Comparison of ENCODE assay signal across 15 cellular contexts in genomic region chr6:47197672-47198640, GRCh38.
A peak's percentile ranks its signal among the peaks of the same experiment; 100 is the strongest.
DNase-seq lines count a peak whose midpoint lies in the region; ATAC-seq and TF ChIP-seq lines count a peak whose summit lies in the region.
"Had no signal": no experiment of that assay in that cellular context is flagged by ENCODE, and none has a peak within 500 bp of the region (broad histone marks: within the 10 kb centered on the region; RNA-seq: fewer than 3 reads in every experiment).

No MANE protein-coding gene starts in this region.

- H2BK5ac ChIP-seq in trophoblast cell (ENCODE audit: low read depth, low read length, poor library complexity) = peak overlapping the region; percentile 14

- H2AK5ac ChIP-seq in trophoblast cell (ENCODE audit: low read length) = peak overlapping the region; percentile 12

- H3K27ac ChIP-seq in duodenal mucosa (ENCODE audit: low read depth, low read length) (no peak overlapping the region), trophoblast cell (ENCODE audit: low read depth, low read length) (no peak overlapping the region)
- H3K27ac ChIP-seq: KMS-11, neutrophil, thyroid gland had no signal

- H3K14ac ChIP-seq in trophoblast cell (ENCODE audit: low read length) = peak overlapping the region; percentile 7

- H2AFZ ChIP-seq in trophoblast cell (ENCODE audit: insufficient read depth, low read length, poor library complexity) = no peak overlapping the region

- H3K4me2 ChIP-seq in trophoblast cell (ENCODE audit: low read length) = no peak overlapping the region
- H3K4me2 ChIP-seq: KMS-11 had no signal

- no peaks in the 10 kb centered on the region for H3K27me3 ChIP-seq in duodenal mucosa (ENCODE audit: control insufficient read depth in 1 of 2, insufficient read depth in 2 of 2, low read length in 2 of 2)
- no peaks in the 10 kb centered on the region for H3K27me3 ChIP-seq in trophoblast cell (ENCODE audit: insufficient read depth, low read length)
- H3K27me3 ChIP-seq: neutrophil, thyroid gland had no signal

- peak overlapping the region; percentile 74 for H2BK120ac ChIP-seq in trophoblast cell (ENCODE audit: insufficient read depth, low read length, poor library complexity)

- H3K9me3 Mint-ChIP-seq in activated CD8-positive, alpha-beta memory T cell treated with anti-CD3 and anti-CD28 coated beads, Interleukin-2, amount 10 ng/mL, durations not matched to agents 7 days and 5 days (ENCODE audit: low read depth) = no peaks in the 10 kb centered on the region
- peaks cover 3% of the 10 kb centered on the region for H3K9me3 Mint-ChIP-seq in progenitor cell of endocrine pancreas (ENCODE audit: low read depth)
- H3K9me3 Mint-ChIP-seq: dendritic cell treated with granulocyte-macrophage colony-stimulating factor and Interleukin-4, amounts not matched to agents 40 ng/mL and 50 ng/mL, for 4 days had no signal

- no peak overlapping the region for H3K18ac ChIP-seq in trophoblast cell (ENCODE audit: low read length)

- no peak for TF ChIP-seq CTCF in progenitor cell of endocrine pancreas (IDR thresholded peaks at IDR 0.05; ENCODE audit: unreplicated experiment)

- DNase-seq in activated CD8-positive, alpha-beta memory T cell treated with anti-CD3 and anti-CD28 coated beads, Interleukin-2, amount 10 ng/mL, durations not matched to agents 7 days and 5 days = no peak
- no peak for DNase-seq in activated CD8-positive, alpha-beta memory T cell treated with anti-CD3 and anti-CD28 coated beads, Interleukin-2, amount 50 U/mL, for 48 hours
- peak; percentile 70 for DNase-seq in Jurkat, Clone E6-1 (ENCODE audit: low read depth, low spot score)
- peak in 1 of 2 donors; percentile 27 for DNase-seq in trophoblast cell
- no peak for DNase-seq in progenitor cell of endocrine pancreas (ENCODE audit: low spot score, unreplicated experiment)
- DNase-seq in NCI-H82 treated with DMSO at 0.1 percent for 48 hours (lab: John Stamatoyannopoulos, UW; ENCODE audit: unreplicated experiment) = no peak
- DNase-seq: hypothalamus; NCI-H526; stimulated activated CD4-positive, alpha-beta T cell treated with anti-CD3 and anti-CD28 coated beads, Interleukin-4, amount 100 ng/mL, for 24 hours; thyroid gland had no signal

- no peaks in the 10 kb centered on the region for H3K36me3 ChIP-seq in duodenal mucosa (ENCODE audit: control insufficient read depth in 1 of 2, insufficient read depth in 2 of 2, low read length in 2 of 2)
- H3K36me3 ChIP-seq in trophoblast cell (ENCODE audit: control insufficient read depth in 1 of 2, insufficient read depth in 2 of 2, low read length in 2 of 2) = no peaks in the 10 kb centered on the region
- H3K36me3 ChIP-seq: neutrophil, thyroid gland had no signal

- CTCF ChIA-PET in activated CD8-positive, alpha-beta memory T cell treated with anti-CD3 and anti-CD28 coated beads, Interleukin-2, amount 10 ng/mL, durations not matched to agents 7 days and 5 days (lab: Charles Lee) = no interaction called here

- H4K91ac ChIP-seq in trophoblast cell (ENCODE audit: low read depth, low read length) = no peak overlapping the region

- H3K27me3 Mint-ChIP-seq in activated CD8-positive, alpha-beta memory T cell treated with anti-CD3 and anti-CD28 coated beads, Interleukin-2, amount 10 ng/mL, durations not matched to agents 7 days and 5 days = peaks cover 4% of the 10 kb centered on the region
- H3K27me3 Mint-ChIP-seq in progenitor cell of endocrine pancreas = peaks cover 3% of the 10 kb centered on the region

- H2BK12ac ChIP-seq in trophoblast cell (ENCODE audit: low read length) = peak overlapping the region; percentile 84

- H3K4me1 Mint-ChIP-seq in activated CD8-positive, alpha-beta memory T cell treated with anti-CD3 and anti-CD28 coated beads, Interleukin-2, amount 10 ng/mL, durations not matched to agents 7 days and 5 days = peaks cover 8% of the 10 kb centered on the region
- peaks cover 2% of the 10 kb centered on the region for H3K4me1 Mint-ChIP-seq in progenitor cell of endocrine pancreas (ENCODE audit: low read depth)

- H3K79me2 ChIP-seq in trophoblast cell (ENCODE audit: control insufficient read depth, insufficient read depth, low read length, poor library complexity) = no peaks in the 10 kb centered on the region

- H3K79me1 ChIP-seq in trophoblast cell (ENCODE audit: low read length) = peaks cover 18% of the 10 kb centered on the region

- WGBS in trophoblast cell (ENCODE audit: extremely low coverage, insufficient coverage, insufficient read length) = no CpG with 5 or more reads among the region's 6 CpGs

- H3K9me3 ChIP-seq in duodenal mucosa (ENCODE audit: control insufficient read depth in 1 of 2, low read length in 2 of 2) (no peaks in the 10 kb centered on the region), trophoblast cell (ENCODE audit: insufficient read depth, low read depth, low read length) (no peaks in the 10 kb centered on the region)
- H3K9me3 ChIP-seq: neutrophil, thyroid gland had no signal

- H3K9ac ChIP-seq in duodenal mucosa (ENCODE audit: low read depth in 1 of 2, low read length in 2 of 2) = peak overlapping the region; percentile 15 to 33
- H3K9ac ChIP-seq in trophoblast cell (ENCODE audit: low read length) = no peak overlapping the region
- H3K9ac ChIP-seq: KMS-11 had no signal

- H3K4me1 ChIP-seq in duodenal mucosa (ENCODE audit: control insufficient read depth in 1 of 2, insufficient read depth in 2 of 2, low read length in 2 of 2) (peaks cover 2 to 10% of the 10 kb centered on the region in 2 donors), trophoblast cell (ENCODE audit: control insufficient read depth in 1 of 2, insufficient read depth in 2 of 2, low read length in 2 of 2) (peaks cover 3 to 15% of the 10 kb centered on the region in 2 experiments)
- H3K4me1 ChIP-seq: thyroid gland had no signal

- no peak overlapping the region for H4K12ac ChIP-seq in trophoblast cell (ENCODE audit: low read depth, low read length)

- H4K8ac ChIP-seq in trophoblast cell (ENCODE audit: low read depth, low read length) = no peak overlapping the region

- no peaks in the 10 kb centered on the region for H3K36me3 Mint-ChIP-seq in activated CD8-positive, alpha-beta memory T cell treated with anti-CD3 and anti-CD28 coated beads, Interleukin-2, amount 10 ng/mL, durations not matched to agents 7 days and 5 days
- H3K36me3 Mint-ChIP-seq in progenitor cell of endocrine pancreas (ENCODE audit: insufficient read depth) = no peaks in the 10 kb centered on the region

- ATAC-seq in activated CD8-positive, alpha-beta memory T cell treated with anti-CD3 and anti-CD28 coated beads, Interleukin-2, amount 10 ng/mL, durations not matched to agents 7 days and 5 days = no peak
- ATAC-seq in GM21786 (IDR thresholded peaks at IDR 0.05; ENCODE audit: unreplicated experiment) = no peak

- H3K4me3 Mint-ChIP-seq in activated CD8-positive, alpha-beta memory T cell treated with anti-CD3 and anti-CD28 coated beads, Interleukin-2, amount 10 ng/mL, durations not matched to agents 7 days and 5 days = peak overlapping the region; percentile 43
- no peak overlapping the region for H3K4me3 Mint-ChIP-seq in progenitor cell of endocrine pancreas (ENCODE audit: low read depth)
- H3K4me3 Mint-ChIP-seq: dendritic cell treated with granulocyte-macrophage colony-stimulating factor and Interleukin-4, amounts not matched to agents 40 ng/mL and 50 ng/mL, for 4 days had no signal

- no peak overlapping the region for H3K27ac Mint-ChIP-seq in activated CD8-positive, alpha-beta memory T cell treated with anti-CD3 and anti-CD28 coated beads, Interleukin-2, amount 10 ng/mL, durations not matched to agents 7 days and 5 days
- H3K27ac Mint-ChIP-seq in progenitor cell of endocrine pancreas = no peak overlapping the region
- H3K27ac Mint-ChIP-seq: dendritic cell treated with granulocyte-macrophage colony-stimulating factor and Interleukin-4, amounts not matched to agents 40 ng/mL and 50 ng/mL, for 4 days had no signal

- H3K23ac ChIP-seq in trophoblast cell (ENCODE audit: low read length) = no peak overlapping the region

- no peak overlapping the region for H3K4ac ChIP-seq in trophoblast cell (ENCODE audit: low read depth, low read length)

- peak overlapping the region; percentile 40 for H3K4me3 ChIP-seq in Jurkat, Clone E6-1 (ENCODE audit: low read length)
- H3K4me3 ChIP-seq in duodenal mucosa (ENCODE audit: low read depth in 1 of 2, low read length in 2 of 2) = peak overlapping the region; percentile 57 to 67
- no peak overlapping the region for H3K4me3 ChIP-seq in trophoblast cell (ENCODE audit: low read depth, low read length)
- H3K4me3 ChIP-seq: thyroid gland had no signal
